ENCODE assay signal across 1 cellular context in genomic region chr6:15730442-15730841, GRCh38.
TF ChIP-seq lines count a peak whose summit lies in the region.

No MANE protein-coding gene starts in this region.

TF ChIP-seq in K562, 482 proteins besides CTCF, POLR2A, EP300 and RAD21 (continued from another document):
- peak; percentile 78 for TF ChIP-seq CTBP1 (IDR thresholded peaks at IDR 0.05; ENCODE audit: borderline replicate concordance)
- TF ChIP-seq ARID1B (IDR thresholded peaks at IDR 0.05) = peak; percentile 90
- TF ChIP-seq TAF9B (IDR thresholded peaks at IDR 0.05; ENCODE audit: partially characterized antibody) = no peak
- TF ChIP-seq PTTG1 (tag; IDR thresholded peaks at IDR 0.05; ENCODE audit: low read depth) = no peak
- no peak for TF ChIP-seq ELF2 (CRISPR knock-in tag; IDR thresholded peaks at IDR 0.05)
- no peak for TF ChIP-seq ZNF512 (tag; IDR thresholded peaks at IDR 0.05)
- peak; percentile 37; the same call in 1 of the 2 replicates for TF ChIP-seq ATF7 (IDR thresholded peaks at IDR 0.05)
- peak; percentile 84 for TF ChIP-seq TCF3 (CRISPR knock-in tag; IDR thresholded peaks at IDR 0.05)
- TF ChIP-seq BCLAF1 (IDR thresholded peaks at IDR 0.05; ENCODE audit: borderline replicate concordance in 1 of 2, control insufficient read depth in 1 of 2, low read depth in 2 of 2, low read length in 1 of 2) = no peak
- TF ChIP-seq HNRNPL (IDR thresholded peaks at IDR 0.05; ENCODE audit: low read depth, low read length) = no peak
- no peak for TF ChIP-seq MAX (CRISPR knock-in tag; IDR thresholded peaks at IDR 0.05)
- no peak for TF ChIP-seq IFI16 (CRISPR knock-in tag; IDR thresholded peaks at IDR 0.05)
- no peak for TF ChIP-seq NR2C1 (IDR thresholded peaks at IDR 0.05)
- TF ChIP-seq NR2C1 (tag; IDR thresholded peaks at IDR 0.05) = no peak
- TF ChIP-seq MAFF (IDR thresholded peaks at IDR 0.05; ENCODE audit: low read length) = no peak
- no peak for TF ChIP-seq FOXP1 (CRISPR knock-in tag; IDR thresholded peaks at IDR 0.05)
- TF ChIP-seq KLF10 (CRISPR knock-in tag; IDR thresholded peaks at IDR 0.05) = no peak
- peak; percentile 58 for TF ChIP-seq ZFP36 (IDR thresholded peaks at IDR 0.05; ENCODE audit: low read depth, low read length, partially characterized antibody)
- peak; percentile 23; the same call in 1 of the 2 replicates for TF ChIP-seq SMARCC2 (IDR thresholded peaks at IDR 0.05; ENCODE audit: low read depth)
- TF ChIP-seq ZNF586 (CRISPR knock-in tag; conservative IDR thresholded peaks at IDR 0.05) = no peak
- peak; percentile 83 for TF ChIP-seq TEAD4 (IDR thresholded peaks at IDR 0.05; ENCODE audit: low read length)
- no peak for TF ChIP-seq TEAD4 (CRISPR knock-in tag; IDR thresholded peaks at IDR 0.05; ENCODE audit: borderline replicate concordance)
- no peak for TF ChIP-seq KDM5B (IDR thresholded peaks at IDR 0.05; ENCODE audit: insufficient replicate concordance, low read depth, low read length)
- no peak for TF ChIP-seq SIN3B (IDR thresholded peaks at IDR 0.05; ENCODE audit: low read depth)
- no peak for TF ChIP-seq HDAC1 (IDR thresholded peaks at IDR 0.05)
- TF ChIP-seq ZNF274 (IDR thresholded peaks at IDR 0.05; ENCODE audit: borderline replicate concordance, low read depth, low read length) = no peak
- TF ChIP-seq NFYB (IDR thresholded peaks at IDR 0.05; ENCODE audit: extremely low read depth, insufficient read length) = no peak
- peak; percentile 76; the same call in 1 of the 2 replicates for TF ChIP-seq HDAC2 (IDR thresholded peaks at IDR 0.05)
- TF ChIP-seq BDP1 (IDR thresholded peaks at IDR 0.05; ENCODE audit: insufficient read depth, insufficient read length) = no peak
- TF ChIP-seq RCOR1 (IDR thresholded peaks at IDR 0.05; ENCODE audit: borderline replicate concordance in 1 of 2, low read depth in 2 of 2, low read length in 2 of 2) = peak in 1 of 2 experiments; percentile 54; a peak in 1 of 4 replicates
- no peak for TF ChIP-seq E2F5 (CRISPR knock-in tag; IDR thresholded peaks at IDR 0.05)
- TF ChIP-seq ZKSCAN8 (CRISPR knock-in tag; IDR thresholded peaks at IDR 0.05) = no peak
- TF ChIP-seq CGGBP1 (CRISPR knock-in tag; IDR thresholded peaks at IDR 0.05) = no peak
- TF ChIP-seq ZNF436 (CRISPR knock-in tag; IDR thresholded peaks at IDR 0.05) = no peak
- no peak for TF ChIP-seq MAZ (CRISPR knock-in tag; conservative IDR thresholded peaks at IDR 0.05 in 1 of 2, IDR thresholded peaks at IDR 0.05 in 1 of 2)
- no peak for TF ChIP-seq PHB (CRISPR knock-in tag; IDR thresholded peaks at IDR 0.05)
- TF ChIP-seq FOXP4 (CRISPR knock-in tag; IDR thresholded peaks at IDR 0.05; ENCODE audit: borderline replicate concordance) = no peak
- TF ChIP-seq NFE2L1 (tag; IDR thresholded peaks at IDR 0.05; ENCODE audit: borderline replicate concordance, low read depth) = no peak
- no peak for TF ChIP-seq ZBTB43 (CRISPR knock-in tag; IDR thresholded peaks at IDR 0.05)
- no peak for TF ChIP-seq POLR2B (IDR thresholded peaks at IDR 0.05; ENCODE audit: low read depth, partially characterized antibody)
- TF ChIP-seq ZNF239 (CRISPR knock-in tag; IDR thresholded peaks at IDR 0.05) = no peak
- TF ChIP-seq HOMEZ (CRISPR knock-in tag; IDR thresholded peaks at IDR 0.05) = 0 out of 2 replicates have a peak, but pooled peaks have one; percentile 11
- TF ChIP-seq PATZ1 (CRISPR knock-in tag; IDR thresholded peaks at IDR 0.05; ENCODE audit: borderline replicate concordance) = no peak
- no peak for TF ChIP-seq POLR2H (tag; IDR thresholded peaks at IDR 0.05; ENCODE audit: low read depth)
- no peak for TF ChIP-seq ELK3 (CRISPR knock-in tag; IDR thresholded peaks at IDR 0.05)
- no peak for TF ChIP-seq RFX7 (CRISPR knock-in tag; IDR thresholded peaks at IDR 0.05)
- no peak for TF ChIP-seq ZBTB8A (IDR thresholded peaks at IDR 0.05; ENCODE audit: partially characterized antibody)
- TF ChIP-seq MTA3 (IDR thresholded peaks at IDR 0.05; ENCODE audit: borderline replicate concordance) = 0 out of 2 replicates have a peak, but pooled peaks have one; percentile 50
- peak; percentile 68 for TF ChIP-seq MTA2 (IDR thresholded peaks at IDR 0.05; ENCODE audit: low read depth)
- TF ChIP-seq MYNN (IDR thresholded peaks at IDR 0.05) = peak; percentile 71; the same call in 1 of the 2 replicates
- TF ChIP-seq MYNN (CRISPR knock-in tag; IDR thresholded peaks at IDR 0.05) = no peak
- 0 out of 4 replicates have a peak, but pooled peaks of 1 of the 2 experiments have one; percentile 6 for TF ChIP-seq FOXA3 (CRISPR knock-in tag; conservative IDR thresholded peaks at IDR 0.05 in 1 of 2, IDR thresholded peaks at IDR 0.05 in 1 of 2)
- TF ChIP-seq MBD2 (IDR thresholded peaks at IDR 0.05; ENCODE audit: borderline replicate concordance, low read depth) = peak; percentile 20; the same call in 1 of the 2 replicates
- TF ChIP-seq CTCFL (IDR thresholded peaks at IDR 0.05; ENCODE audit: borderline replicate concordance, insufficient read depth, low read depth, low read length, poor library complexity, severe bottlenecking) = no peak
- no peak for TF ChIP-seq ZNF507 (tag; conservative IDR thresholded peaks at IDR 0.05)
- 0 out of 2 replicates have a peak, but pooled peaks have one; percentile 26 for TF ChIP-seq FOSL1 (tag; conservative IDR thresholded peaks at IDR 0.05)
- no peak for TF ChIP-seq ARID2 (IDR thresholded peaks at IDR 0.05)
- 0 out of 2 replicates have a peak, but pooled peaks have one; percentile 28 for TF ChIP-seq GABPB1 (CRISPR knock-in tag; IDR thresholded peaks at IDR 0.05)
